In genomic region chr13:82096256-82096655, GRCh38 we compare ENCODE assay signal across 27 cellular contexts.
"Had no signal": no experiment of that assay in that cellular context is flagged by ENCODE, and none has a peak within 500 bp of the region (broad histone marks: within the 10 kb centered on the region; RNA-seq: fewer than 3 reads in every experiment).

No MANE protein-coding gene starts in this region.

- H3K27me3 ChIP-seq: stomach, suprapubic skin, testis, thyroid gland, tibial artery, tibial nerve, transverse colon, upper lobe of left lung, upper lobe of right lung, uterus, vagina had no signal

- H3K9me3 ChIP-seq: suprapubic skin, testis, thoracic aorta, thyroid gland, tibial artery, tibial nerve, transverse colon, upper lobe of left lung, upper lobe of right lung, uterus, vagina had no signal

- H3K4me3 ChIP-seq: stomach, suprapubic skin, thoracic aorta, thyroid gland, tibial artery, tibial nerve, transverse colon, upper lobe of left lung, upper lobe of right lung, uterus, vagina had no signal

- ATAC-seq: stimulated activated effector memory CD8-positive, alpha-beta T cell treated with anti-CD3 and anti-CD28 coated beads, Interleukin-12 subunit alpha, Interleukin-12 subunit beta, amount 100 ng/mL, for 72 hours; stimulated activated memory B cell treated with anti-CD40 and anti-IgM and Interleukin-4, amounts not matched to agents 10 μg/mL and 1 μg/mL and 100 μg/mL, for 72 hours; stimulated activated naive B cell treated with anti-CD40 and anti-IgM and Interleukin-4, amounts not matched to agents 10 μg/mL and 1 μg/mL and 100 μg/mL, for 72 hours; stimulated activated naive CD8-positive, alpha-beta T cell treated with anti-CD3 and anti-CD28 coated beads, Interleukin-15, amount 100 ng/mL, for 72 hours; stimulated activated naive CD8-positive, alpha-beta T cell treated with anti-CD3 and anti-CD28 coated beads, Interleukin-15, Interleukin-2, amounts not matched to agents 100 U/mL and 50 U/mL, for 24 hours; upper lobe of right lung had no signal

- H3K36me3 ChIP-seq: stomach, suprapubic skin, thoracic aorta, thyroid gland, tibial artery, tibial nerve, transverse colon, upper lobe of left lung, upper lobe of right lung, uterus, vagina had no signal

- H3K27ac ChIP-seq: stomach, suprapubic skin, testis, thoracic aorta, thyroid gland, tibial artery, tibial nerve, transverse colon, upper lobe of left lung, upper lobe of right lung, uterus, vagina had no signal

- H3K4me1 ChIP-seq: stomach, suprapubic skin, testis, thyroid gland, tibial artery, tibial nerve, transverse colon, upper lobe of left lung, upper lobe of right lung, uterus, vagina had no signal

- DNase-seq: stimulated activated CD4-positive, alpha-beta T cell treated with anti-CD3 and anti-CD28 coated beads, Interleukin-2, amount 100 ng/mL, for 48 hours; stimulated activated CD4-positive, alpha-beta T cell treated with anti-CD3 and anti-CD28 coated beads, Interleukin-4, amount 100 ng/mL, for 1 hour; stimulated activated CD4-positive, alpha-beta T cell treated with anti-CD3 and anti-CD28 coated beads, Interleukin-4, amount 100 ng/mL, for 24 hours; stimulated activated CD4-positive, alpha-beta T cell treated with anti-CD3 and anti-CD28 coated beads, Interleukin-4, amount 100 ng/mL, for 4 hours; stimulated activated CD8-positive, alpha-beta memory T cell treated with anti-CD3 and anti-CD28 coated beads, Interleukin-4, amount 100 ng/mL, for 48 hours; stimulated activated naive B cell treated with anti-CD40 and anti-IgM and Interleukin-4, amounts not matched to agents 10 μg/mL and 1 μg/mL and 100 μg/mL, for 72 hours; stimulated activated naive CD4-positive, alpha-beta T cell; stimulated activated naive CD4-positive, alpha-beta T cell treated with Interleukin-2 at 50 U/mL for 16 hours; stimulated activated naive CD8-positive, alpha-beta T cell treated with anti-CD3 and anti-CD28 coated beads, Interleukin-15, amount 100 ng/mL, for 72 hours; stimulated activated naive CD8-positive, alpha-beta T cell treated with anti-CD3 and anti-CD28 coated beads, Interleukin-15, Interleukin-2, amounts not matched to agents 100 U/mL and 50 U/mL, for 24 hours; stomach; substantia nigra; testis; thyroid gland; tibial artery; transverse colon; trophoblast cell; upper lobe of right lung; uterus had no signal

- FAIRE-seq: urothelium cell line had no signal
